Comparison of ENCODE assay signal across 21 cellular contexts in the genomic region with DNA sequence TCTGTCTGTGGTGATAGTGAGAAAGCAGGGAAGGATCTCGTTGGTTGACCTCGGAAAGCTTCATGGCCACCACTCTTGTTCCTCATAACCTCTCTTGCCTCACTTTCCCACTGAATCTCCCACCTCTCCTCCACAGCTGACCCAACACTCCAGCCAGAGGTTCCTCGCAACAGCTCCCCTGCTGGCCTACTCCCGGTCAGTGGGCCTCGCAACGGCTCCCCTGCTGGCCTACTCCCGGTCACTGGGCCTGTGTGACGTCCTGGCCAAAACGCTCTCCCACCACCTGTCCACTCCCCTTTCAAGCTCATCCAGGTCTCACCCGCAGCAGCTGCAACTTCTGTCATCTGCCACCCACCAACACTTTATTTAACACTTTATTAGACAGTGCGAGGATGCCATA.
DNase-seq lines count a peak whose midpoint lies in the region; ATAC-seq and TF ChIP-seq lines count a peak whose summit lies in the region.
"Had no signal": no experiment of that assay in that cellular context is flagged by ENCODE, and none has a peak within 500 bp of the region (broad histone marks: within the 10 kb centered on the region; RNA-seq: fewer than 3 reads in every experiment).

No MANE protein-coding gene starts in this region.

- no peaks in the 10 kb centered on the region for H3K27me3 Mint-ChIP-seq in activated naive CD4-positive, alpha-beta T cell treated with anti-CD3 and anti-CD28 coated beads, Interleukin-2, amount 10 ng/mL, durations not matched to agents 7 days and 5 days
- H3K27me3 Mint-ChIP-seq: activated T-cell treated with anti-CD3 and anti-CD28 coated beads, Interleukin-2, amount 50 U/mL, for 24 hours; CD8-positive, alpha-beta memory T cell; stimulated activated naive B cell treated with anti-CD40 and anti-IgM and Interleukin-4, amounts not matched to agents 10 μg/mL and 1 μg/mL and 100 μg/mL, for 72 hours had no signal

- no peaks in the 10 kb centered on the region for H3K27me3 ChIP-seq in foreskin keratinocyte
- H3K27me3 ChIP-seq: pancreas, SJSA1, spleen, upper lobe of left lung had no signal

- H3K9me3 Mint-ChIP-seq in activated naive CD4-positive, alpha-beta T cell treated with anti-CD3 and anti-CD28 coated beads, Interleukin-2, amount 10 ng/mL, durations not matched to agents 7 days and 5 days: no peaks in the 10 kb centered on the region
- H3K9me3 Mint-ChIP-seq: activated T-cell treated with anti-CD3 and anti-CD28 coated beads, Interleukin-2, amount 50 U/mL, for 24 hours; CD8-positive, alpha-beta memory T cell; stimulated activated naive B cell treated with anti-CD40 and anti-IgM and Interleukin-4, amounts not matched to agents 10 μg/mL and 1 μg/mL and 100 μg/mL, for 72 hours had no signal

- DNase-seq in activated naive CD4-positive, alpha-beta T cell treated with anti-CD3 and anti-CD28 coated beads, Interleukin-2, amount 10 ng/mL, durations not matched to agents 7 days and 5 days: no peak
- no peak for DNase-seq in activated naive CD4-positive, alpha-beta T cell (lab: John Stamatoyannopoulos, UW)
- no peak for DNase-seq in fibroblast of villous mesenchyme (ENCODE audit: low read depth)
- no peak for DNase-seq in retinal pigment epithelial cell (ENCODE audit: low read depth)
- no peak for DNase-seq in foreskin keratinocyte
- no peak for DNase-seq in putamen (ENCODE audit: low spot score)
- DNase-seq: activated CD4-positive, alpha-beta T cell treated with anti-CD3 and anti-CD28 coated beads, Interleukin-2, amount 50 U/mL, for 4 hours; activated T-cell treated with anti-CD3 and anti-CD28 coated beads, Interleukin-2, amount 50 U/mL, for 24 hours; CD8-positive, alpha-beta memory T cell; cerebellar nuclear complex; GDM1; head of caudate nucleus; NCI-H1694; NCI-H446; pancreas; spleen; stimulated activated naive B cell treated with anti-CD40 and anti-IgM and Interleukin-4, amounts not matched to agents 10 μg/mL and 1 μg/mL and 100 μg/mL, for 72 hours had no signal

- H3K27ac Mint-ChIP-seq in activated naive CD4-positive, alpha-beta T cell treated with anti-CD3 and anti-CD28 coated beads, Interleukin-2, amount 10 ng/mL, durations not matched to agents 7 days and 5 days: peak overlapping the region; percentile 52
- H3K27ac Mint-ChIP-seq: activated T-cell treated with anti-CD3 and anti-CD28 coated beads, Interleukin-2, amount 50 U/mL, for 24 hours; stimulated activated naive B cell treated with anti-CD40 and anti-IgM and Interleukin-4, amounts not matched to agents 10 μg/mL and 1 μg/mL and 100 μg/mL, for 72 hours had no signal

- peaks cover 35% of the 10 kb centered on the region for H3K36me3 Mint-ChIP-seq in activated naive CD4-positive, alpha-beta T cell treated with anti-CD3 and anti-CD28 coated beads, Interleukin-2, amount 10 ng/mL, durations not matched to agents 7 days and 5 days

- H3K4me3 ChIP-seq in fibroblast of villous mesenchyme (ENCODE audit: low read depth, low read length): no peak overlapping the region
- no peak overlapping the region for H3K4me3 ChIP-seq in retinal pigment epithelial cell (ENCODE audit: low read length)
- H3K4me3 ChIP-seq: pancreas, SJSA1, spleen, upper lobe of left lung had no signal

- ATAC-seq in foreskin keratinocyte (no peak), HG02571 (IDR thresholded peaks at IDR 0.05; ENCODE audit: unreplicated experiment) (no peak)
- ATAC-seq: pancreas; stimulated activated naive B cell treated with anti-CD40 and anti-IgM and Interleukin-4, amounts not matched to agents 10 μg/mL and 1 μg/mL and 100 μg/mL, for 72 hours had no signal

- peaks cover 8% of the 10 kb centered on the region for H3K4me1 ChIP-seq in foreskin keratinocyte

- H3K4me3 Mint-ChIP-seq in activated naive CD4-positive, alpha-beta T cell treated with anti-CD3 and anti-CD28 coated beads, Interleukin-2, amount 10 ng/mL, durations not matched to agents 7 days and 5 days: no peak overlapping the region
- H3K4me3 Mint-ChIP-seq: activated T-cell treated with anti-CD3 and anti-CD28 coated beads, Interleukin-2, amount 50 U/mL, for 24 hours; CD8-positive, alpha-beta memory T cell; stimulated activated naive B cell treated with anti-CD40 and anti-IgM and Interleukin-4, amounts not matched to agents 10 μg/mL and 1 μg/mL and 100 μg/mL, for 72 hours had no signal

- H3K4me1 Mint-ChIP-seq in activated naive CD4-positive, alpha-beta T cell treated with anti-CD3 and anti-CD28 coated beads, Interleukin-2, amount 10 ng/mL, durations not matched to agents 7 days and 5 days: peaks cover 9% of the 10 kb centered on the region

- CTCF ChIA-PET in activated naive CD4-positive, alpha-beta T cell treated with anti-CD3 and anti-CD28 coated beads, Interleukin-2, amount 10 ng/mL, durations not matched to agents 7 days and 5 days (lab: Charles Lee): interaction anchor here (0.7 to 1.4 kb wide), 2 partner anchors 35 to 153 kb away, joined by 3 to 4 read pairs; no protein-coding TSS in a partner anchor

- TF ChIP-seq CTCF in VCaP (conservative IDR thresholded peaks at IDR 0.05) (0 out of 2 replicates have a peak, but pooled peaks have one; percentile 25), fibroblast of villous mesenchyme (IDR thresholded peaks at IDR 0.05; ENCODE audit: insufficient read depth, low read depth, low read length) (peak; percentile 35), retinal pigment epithelial cell (conservative IDR thresholded peaks at IDR 0.05; ENCODE audit: low read depth, low read length) (peak; percentile 29), foreskin keratinocyte (conservative IDR thresholded peaks at IDR 0.05) (no peak)

- H3K27ac ChIP-seq in VCaP (no peak overlapping the region), foreskin keratinocyte (no peak overlapping the region)
- H3K27ac ChIP-seq: pancreas, SJSA1, spleen, upper lobe of left lung had no signal
